9 cellular contexts compared by ENCODE assay signal in the genomic region with DNA sequence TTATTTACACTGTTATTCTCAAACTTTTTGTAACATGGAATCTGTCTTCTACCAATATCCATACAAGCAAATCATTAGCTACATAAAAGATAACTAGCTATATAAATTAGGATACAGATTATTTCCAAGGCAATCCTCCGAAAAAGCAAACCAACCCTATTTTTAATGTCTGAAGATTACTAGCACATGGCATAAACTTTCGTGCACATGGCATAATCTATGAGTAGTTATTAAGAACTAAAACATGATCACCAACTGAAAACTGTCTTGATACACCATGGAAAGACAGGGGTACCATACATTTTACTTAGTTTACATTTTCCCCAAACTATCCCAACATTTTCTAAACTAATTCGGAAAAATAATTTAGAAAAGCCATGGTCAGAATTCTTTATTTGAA. TPM values are rescaled to one million over a fixed set of nuclear protein-coding genes. Genes with fewer than 3 reads are reported as not detected.
"Had no signal": no experiment of that assay in that cellular context is flagged by ENCODE, and none has a peak within 500 bp of the region (broad histone marks: within the 10 kb centered on the region; RNA-seq: fewer than 3 reads in every experiment).

No MANE protein-coding gene starts in this region.

- H3K4me3 ChIP-seq: GM12878 had no signal

- DNase-seq: GDM1, GF-D8 had no signal

- ATAC-seq: GM12878 had no signal

- FAIRE-seq: G401.6, GM12878, GM12891, GM12892, GM18507, GM19239 had no signal

RNA-seq across cellular contexts. Expression of gene CYP39A1, which starts 54.4 kb away (rescaled TPM):
- total RNA-seq: G401, GM12878 had no signal
- polyA plus RNA-seq: GM12878 had no signal

RNA-seq across cellular contexts. Expression of gene SLC25A27, which starts 54.6 kb away (rescaled TPM):
- total RNA-seq: G401, GM12878 had no signal
- polyA plus RNA-seq: GM12878 had no signal
